ENCODE assay signal across 34 cellular contexts in genomic region chr22:26033586-26033985, GRCh38.
"Had no signal": no experiment of that assay in that cellular context is flagged by ENCODE, and none has a peak within 500 bp of the region (broad histone marks: within the 10 kb centered on the region; RNA-seq: fewer than 3 reads in every experiment).

No MANE protein-coding gene starts in this region.

- H3K27ac Mint-ChIP-seq: activated B cell treated with CpG ODN at 0.5 μM for 24 hours; activated CD4-positive, alpha-beta memory T cell treated with anti-CD3 and anti-CD28 coated beads for 36 hours; activated CD4-positive, alpha-beta T cell treated with anti-CD3 and anti-CD28 coated beads, Interleukin-2, amount 10 ng/mL, durations not matched to agents 24 days and 14 days; activated naive CD4-positive, alpha-beta T cell treated with anti-CD3 and anti-CD28 coated beads for 36 hours; activated naive CD4-positive, alpha-beta T cell treated with anti-CD3 and anti-CD28 coated beads, Interleukin-2, amount 50 U/mL, for 72 hours; activated naive CD8-positive, alpha-beta T cell treated with anti-CD3 and anti-CD28 coated beads for 36 hours; activated T-cell treated with anti-CD3 and anti-CD28 coated beads, Interleukin-2, amount 50 U/mL, for 72 hours; activated T-helper 1 cell treated with anti-CD3 and anti-CD28 coated beads, Interleukin-12 subunit alpha, Interleukin-12 subunit beta, Interleukin-2, Interleukin-4 antibody, amounts not matched to agents 30 ng/mL and 10 ng/mL and 1 ng/mL, durations not matched to agents 14 hours and 24 hours and 36 hours; activated T-helper 17 cell treated with anti-CD3 and anti-CD28 coated beads, Interleukin-2, amount 50 U/mL, for 72 hours; T-helper 1 cell treated with Interleukin-12 subunit alpha and Interleukin-12 subunit beta and Interleukin-4 antibody, amounts not matched to agents 30 μg/mL and 1 μg/mL, for 36 hours; T-helper 2 cell treated with Interferon-gamma antibody and Interleukin-4, amounts not matched to agents 5 μg/mL and 100 μg/mL, for 36 hours had no signal

- H3K27ac ChIP-seq: adrenal gland, body of pancreas, brain microvascular endothelial cell, breast epithelium, VCaP had no signal

- H3K9me3 Mint-ChIP-seq: activated naive CD8-positive, alpha-beta T cell treated with anti-CD3 and anti-CD28 coated beads for 36 hours had no signal

- H3K27me3 ChIP-seq: adrenal gland, body of pancreas, brain microvascular endothelial cell, breast epithelium had no signal

- H3K27me3 Mint-ChIP-seq: activated B cell treated with CpG ODN at 0.5 μM for 24 hours; activated CD4-positive, alpha-beta memory T cell treated with anti-CD3 and anti-CD28 coated beads for 36 hours; activated CD4-positive, alpha-beta T cell treated with anti-CD3 and anti-CD28 coated beads, Interleukin-2, amount 10 ng/mL, durations not matched to agents 24 days and 14 days; activated naive CD8-positive, alpha-beta T cell treated with anti-CD3 and anti-CD28 coated beads for 36 hours; activated T-helper 17 cell treated with anti-CD3 and anti-CD28 coated beads, Interleukin-2, amount 50 U/mL, for 72 hours had no signal

- H3K4me3 Mint-ChIP-seq: activated B cell treated with CpG ODN at 0.5 μM for 24 hours; activated CD4-positive, alpha-beta memory T cell treated with anti-CD3 and anti-CD28 coated beads for 36 hours; activated CD4-positive, alpha-beta T cell treated with anti-CD3 and anti-CD28 coated beads, Interleukin-2, amount 10 ng/mL, durations not matched to agents 24 days and 14 days; activated naive CD4-positive, alpha-beta T cell treated with anti-CD3 and anti-CD28 coated beads for 36 hours; activated naive CD8-positive, alpha-beta T cell treated with anti-CD3 and anti-CD28 coated beads for 36 hours; activated T-cell treated with anti-CD3 and anti-CD28 coated beads, Interleukin-2, amount 50 U/mL, for 4 hours; activated T-cell treated with anti-CD3 and anti-CD28 coated beads, Interleukin-2, amount 50 U/mL, for 72 hours; activated T-helper 1 cell treated with anti-CD3 and anti-CD28 coated beads, Interleukin-12 subunit alpha, Interleukin-12 subunit beta, Interleukin-2, Interleukin-4 antibody, amounts not matched to agents 30 ng/mL and 10 ng/mL and 1 ng/mL, durations not matched to agents 14 hours and 24 hours and 36 hours; activated T-helper 17 cell treated with anti-CD3 and anti-CD28 coated beads, Interleukin-2, amount 50 U/mL, for 72 hours; T-helper 1 cell treated with Interleukin-12 subunit alpha and Interleukin-12 subunit beta and Interleukin-4 antibody, amounts not matched to agents 30 μg/mL and 1 μg/mL, for 36 hours; T-helper 2 cell treated with Interferon-gamma antibody and Interleukin-4, amounts not matched to agents 5 μg/mL and 100 μg/mL, for 36 hours had no signal

- H3K4me1 ChIP-seq: adrenal gland, body of pancreas, breast epithelium had no signal

- ATAC-seq: activated naive CD4-positive, alpha-beta T cell treated with anti-CD3 and anti-CD28 coated beads, Interleukin-2, amount 50 U/mL, for 72 hours; activated T-cell treated with anti-CD3 and anti-CD28 coated beads, Interleukin-2, amount 50 U/mL, for 4 hours; activated T-cell treated with anti-CD3 and anti-CD28 coated beads, Interleukin-2, amount 50 U/mL, for 72 hours; activated T-helper 17 cell treated with anti-CD3 and anti-CD28 coated beads, Interleukin-2, amount 50 U/mL, for 72 hours; body of pancreas had no signal

- DNase-seq: activated B cell treated with CpG ODN at 0.5 μM for 24 hours; activated CD4-positive, alpha-beta memory T cell treated with anti-CD3 and anti-CD28 coated beads for 36 hours; activated CD4-positive, alpha-beta T cell treated with anti-CD3 and anti-CD28 coated beads for 4 hours; activated CD4-positive, alpha-beta T cell treated with anti-CD3 and anti-CD28 coated beads, Interleukin-2, amount 10 ng/mL, durations not matched to agents 24 days and 14 days; activated CD4-positive, alpha-beta T cell treated with anti-CD3 and anti-CD28 coated beads, Interleukin-2, amount 50 U/mL, for 1 hour; activated CD4-positive, alpha-beta T cell treated with anti-CD3 and anti-CD28 coated beads, Interleukin-2, amount 50 U/mL, for 4 hours; activated CD4-positive, CD25-positive, alpha-beta regulatory T cell treated with anti-CD3 and anti-CD28 coated beads, Interleukin-2, amount 50 U/mL, for 72 hours; activated CD8-positive, alpha-beta memory T cell treated with anti-CD3 and anti-CD28 coated beads, Interleukin-2, amount 50 U/mL, for 4 hours; activated effector memory CD4-positive, alpha-beta T cell treated with anti-CD3 and anti-CD28 coated beads, Interleukin-2, amount 50 U/mL, for 16 hours; activated gamma-delta T cell treated with Interleukin-2 at 50 U/mL for 16 hours; activated naive CD4-positive, alpha-beta T cell; activated naive CD4-positive, alpha-beta T cell treated with anti-CD3 and anti-CD28 coated beads for 36 hours; activated naive CD4-positive, alpha-beta T cell treated with anti-CD3 and anti-CD28 coated beads, Interleukin-2, amount 50 U/mL, for 16 hours; activated naive CD8-positive, alpha-beta T cell treated with anti-CD3 and anti-CD28 coated beads for 36 hours; activated T-cell treated with anti-CD3 and anti-CD28 coated beads for 4 hours; activated T-cell treated with anti-CD3 and anti-CD28 coated beads, Interleukin-2, amount 50 U/mL, for 1 hour; activated T-cell treated with anti-CD3 and anti-CD28 coated beads, Interleukin-2, amount 50 U/mL, for 4 hours; activated T-cell treated with anti-CD3 and anti-CD28 coated beads, Interleukin-2, amount 50 U/mL, for 72 hours; adrenal gland; amniotic stem cell; aorta; body of pancreas; brain microvascular endothelial cell; central memory CD4-positive, alpha-beta T cell; T-helper 1 cell; T-helper 2 cell; T-helper 9 cell had no signal

- H3K4me1 Mint-ChIP-seq: activated B cell treated with CpG ODN at 0.5 μM for 24 hours; activated CD4-positive, alpha-beta T cell treated with anti-CD3 and anti-CD28 coated beads, Interleukin-2, amount 10 ng/mL, durations not matched to agents 24 days and 14 days; activated naive CD8-positive, alpha-beta T cell treated with anti-CD3 and anti-CD28 coated beads for 36 hours; activated T-helper 17 cell treated with anti-CD3 and anti-CD28 coated beads, Interleukin-2, amount 50 U/mL, for 72 hours had no signal

- H3K9me3 ChIP-seq: adrenal gland, body of pancreas had no signal

- H3K36me3 ChIP-seq: adrenal gland, brain microvascular endothelial cell, breast epithelium had no signal

- H3K4me3 ChIP-seq: adrenal gland, body of pancreas, breast epithelium had no signal

- H3K36me3 Mint-ChIP-seq: activated CD4-positive, alpha-beta memory T cell treated with anti-CD3 and anti-CD28 coated beads for 36 hours; activated naive CD8-positive, alpha-beta T cell treated with anti-CD3 and anti-CD28 coated beads for 36 hours had no signal
